7 cellular contexts compared by ENCODE assay signal in genomic region chr22:39008251-39008850, GRCh38. TPM values are rescaled to one million over a fixed set of nuclear protein-coding genes. Genes with fewer than 3 reads are reported as not detected.
"Had no signal": no experiment of that assay in that cellular context is flagged by ENCODE, and none has a peak within 500 bp of the region (broad histone marks: within the 10 kb centered on the region; RNA-seq: fewer than 3 reads in every experiment).

No MANE protein-coding gene starts in this region.

RNA-seq across cellular contexts. Expression of gene APOBEC3D, which starts 12.6 kb away (rescaled TPM):
- total RNA-seq: HT-29 had no signal

RNA-seq across cellular contexts. Expression of gene APOBEC3B, which starts 26.2 kb away (rescaled TPM):
- polyA plus RNA-seq: SK-N-SH had no signal

RNA-seq across cellular contexts. Expression of gene APOBEC3F, which starts 32.3 kb away (rescaled TPM):
- total RNA-seq: PC-3 had no signal

RNA-seq across cellular contexts. Expression of gene APOBEC3A, which starts 50.9 kb away (rescaled TPM):
- total RNA-seq: HT-29, M059J, NCI-H460, OCI-LY7, PC-3, SK-MEL-5 had no signal
- polyA plus RNA-seq: SK-N-SH had no signal
